28 cellular contexts compared by ENCODE assay signal in the genomic region with DNA sequence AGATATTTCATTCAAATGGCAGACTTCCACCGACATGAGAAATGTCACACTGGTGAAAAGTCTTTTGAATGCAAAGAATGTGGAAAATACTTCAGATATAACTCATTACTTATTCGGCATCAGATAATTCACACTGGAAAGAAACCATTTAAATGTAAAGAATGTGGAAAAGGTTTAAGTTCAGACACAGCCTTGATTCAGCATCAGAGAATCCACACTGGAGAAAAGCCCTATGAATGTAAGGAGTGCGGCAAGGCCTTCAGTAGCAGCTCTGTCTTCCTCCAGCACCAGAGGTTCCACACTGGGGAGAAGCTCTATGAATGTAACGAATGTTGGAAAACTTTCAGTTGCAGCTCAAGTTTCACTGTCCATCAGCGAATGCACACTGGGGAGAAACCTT. TPM values are rescaled to one million over a fixed set of nuclear protein-coding genes. Genes with fewer than 3 reads are reported as not detected.
DNase-seq lines count a peak whose midpoint lies in the region; ATAC-seq, FAIRE-seq and TF ChIP-seq lines count a peak whose summit lies in the region.
"Had no signal": no experiment of that assay in that cellular context is flagged by ENCODE, and none has a peak within 500 bp of the region (broad histone marks: within the 10 kb centered on the region; RNA-seq: fewer than 3 reads in every experiment).

No MANE protein-coding gene starts in this region.

- FAIRE-seq in GM12878 (lab: Jason Lieb, UNC) = no peak
- FAIRE-seq in D721Med (lab: Jason Lieb, UNC) = no peak
- FAIRE-seq: endometrium, GM18507, islet of Langerhans, small intestine had no signal

- intact Hi-C loops in A673 (cut with micrococcal nuclease; ENCODE audit: unreplicated experiment) = no loop called here
- intact Hi-C loops in GM12878 (cut with micrococcal nuclease; ENCODE audit: unreplicated experiment) = no loop called here

- no peak for TF ChIP-seq EP300 in GM12878 (IDR thresholded peaks at IDR 0.05; ENCODE audit: borderline replicate concordance in 1 of 2, control insufficient read depth in 1 of 2, low read depth in 2 of 2, low read length in 2 of 2)

- BruUV-seq in A673 (replicated peaks; lab: Mats Ljungman, UMichigan) (TSS peak; percentile 26), GM12878 (replicated peaks; lab: Mats Ljungman, UMichigan) (TSS peak; percentile 52)

- no peaks in the 10 kb centered on the region for H3K4me1 ChIP-seq in A673 (ENCODE audit: insufficient read depth, low read length, poor library complexity, severe bottlenecking)
- no peaks in the 10 kb centered on the region for H3K4me1 ChIP-seq in GM12878 (ENCODE audit: control insufficient read depth, insufficient read depth, low read length)
- no peaks in the 10 kb centered on the region for H3K4me1 ChIP-seq in mesendoderm (ENCODE audit: control insufficient read depth, low read depth, low read length)
- H3K4me1 ChIP-seq: BE2C, left lung had no signal

- ATAC-seq in GM12878 (no peak), HG02970 (IDR thresholded peaks at IDR 0.05; ENCODE audit: low FRiP score, unreplicated experiment) (no peak)
- ATAC-seq: left lung; naive thymus-derived CD8-positive, alpha-beta T cell; Panc1; stimulated activated naive CD8-positive, alpha-beta T cell treated with anti-CD3 and anti-CD28 coated beads, Interleukin-15, amount 100 ng/mL, for 72 hours had no signal

- no peaks in the 10 kb centered on the region for H3K79me1 ChIP-seq in mesendoderm (ENCODE audit: low read length)

- DNase-seq in A673 (ENCODE audit: low spot score) (no peak), HFFc6 (peak; percentile 15), GM12878 (ENCODE audit: low read depth, low spot score) (no peak), mesendoderm (peak; percentile 24), hippocampal formation (lab: John Stamatoyannopoulos, UW) (no peak), D721Med (ENCODE audit: insufficient read length, low spot score) (no peak), Kasumi-1 (lab: John Stamatoyannopoulos, UW) (no peak)
- DNase-seq: activated CD4-positive, CD25-positive, alpha-beta regulatory T cell; activated naive CD4-positive, alpha-beta T cell treated with Interleukin-2 at 50 U/mL for 16 hours; BE2C; central memory CD4-positive, alpha-beta T cell; DMS53; H7; left lung; naive thymus-derived CD8-positive, alpha-beta T cell; NCI-H2171; NCI-H510A treated with DMSO at 0.1 percent for 48 hours; occipital lobe; SIG-M5; small intestine; stimulated activated CD4-positive, alpha-beta T cell treated with anti-CD3 and anti-CD28 coated beads, Interleukin-1b, Interleukin-23, amount 100 ng/mL, for 48 hours; stimulated activated CD8-positive, alpha-beta memory T cell treated with anti-CD3 and anti-CD28 coated beads, Interleukin-4, amount 100 ng/mL, for 48 hours; stimulated activated naive CD8-positive, alpha-beta T cell treated with anti-CD3 and anti-CD28 coated beads, Interleukin-15, amount 100 ng/mL, for 72 hours had no signal

- no peaks in the 10 kb centered on the region for H3K36me3 ChIP-seq in A673 (ENCODE audit: insufficient read depth, low read length, poor library complexity, severe bottlenecking)
- no peaks in the 10 kb centered on the region for H3K36me3 ChIP-seq in GM12878 (ENCODE audit: control insufficient read depth in 2 of 2, insufficient read depth in 2 of 2, low read length in 1 of 2)
- no peaks in the 10 kb centered on the region for H3K36me3 ChIP-seq in mesendoderm (ENCODE audit: control insufficient read depth, insufficient read depth, low read length)
- H3K36me3 ChIP-seq: BE2C had no signal

- no peak overlapping the region for H4K5ac ChIP-seq in mesendoderm (ENCODE audit: low read length)

- no peaks in the 10 kb centered on the region for H3K9me3 ChIP-seq in A673 (ENCODE audit: low read depth, low read length, poor library complexity, severe bottlenecking)
- no peaks in the 10 kb centered on the region for H3K9me3 ChIP-seq in GM12878 (replicated peaks; ENCODE audit: control insufficient read depth, insufficient read depth, low read length)
- H3K9me3 ChIP-seq: BE2C, left lung had no signal

- no peak overlapping the region for H3K9ac ChIP-seq in GM12878 (ENCODE audit: control insufficient read depth, insufficient read depth, low read length)
- no peak overlapping the region for H3K9ac ChIP-seq in mesendoderm (ENCODE audit: low read length)

- H3K79me2 ChIP-seq in GM12878 (ENCODE audit: control insufficient read depth, insufficient read depth, low read length) (no peaks in the 10 kb centered on the region), mesendoderm (ENCODE audit: control insufficient read depth, insufficient read depth, low read length) (no peaks in the 10 kb centered on the region)

- no peak overlapping the region for H2BK5ac ChIP-seq in mesendoderm (ENCODE audit: low read length)

- H2BK120ac ChIP-seq in mesendoderm (ENCODE audit: low read depth, low read length) = no peak overlapping the region

- H3K27ac Mint-ChIP-seq in HFFc6 = peak overlapping the region; percentile 5
- H3K27ac Mint-ChIP-seq: stimulated activated naive CD8-positive, alpha-beta T cell treated with anti-CD3 and anti-CD28 coated beads, Interleukin-15, amount 100 ng/mL, for 72 hours had no signal

- no peak overlapping the region for H2AK5ac ChIP-seq in mesendoderm (ENCODE audit: low read length)

- H3K4me1 Mint-ChIP-seq in HFFc6 (ENCODE audit: low read depth) = peaks cover 19% of the 10 kb centered on the region
- H3K4me1 Mint-ChIP-seq: naive thymus-derived CD8-positive, alpha-beta T cell; stimulated activated naive CD8-positive, alpha-beta T cell treated with anti-CD3 and anti-CD28 coated beads, Interleukin-15, amount 100 ng/mL, for 72 hours had no signal

- CTCF ChIA-PET in A673 (lab: Charles Lee) = no interaction called here
- CTCF ChIA-PET in GM12878 (lab: Yijun Ruan, JAX) = no interaction called here

- no peak overlapping the region for H3K27ac ChIP-seq in A673 (ENCODE audit: low read depth, low read length, poor library complexity, severe bottlenecking)
- H3K27ac ChIP-seq in GM12878 (ENCODE audit: control insufficient read depth, insufficient read depth) = no peak overlapping the region
- H3K27ac ChIP-seq in mesendoderm (ENCODE audit: low read depth, low read length) = no peak overlapping the region
- H3K27ac ChIP-seq: left lung had no signal

- POLR2A ChIA-PET in A673 (lab: Charles Lee; ENCODE audit: low non-redundant PET) = no interaction called here
- POLR2A ChIA-PET in GM12878 (lab: Charles Lee) = no interaction called here

- no peaks in the 10 kb centered on the region for H3K9me3 Mint-ChIP-seq in HFFc6
- H3K9me3 Mint-ChIP-seq: naive thymus-derived CD8-positive, alpha-beta T cell; stimulated activated naive CD8-positive, alpha-beta T cell treated with anti-CD3 and anti-CD28 coated beads, Interleukin-15, amount 100 ng/mL, for 72 hours had no signal

- H2BK15ac ChIP-seq in mesendoderm (replicated peaks; ENCODE audit: low read depth) = no peak overlapping the region

- in situ Hi-C loops in GM12878 (cut with MboI) = no loop called here

- 82% methylated on average over 5 of the region's 5 CpGs for WGBS in GM12878 (ENCODE audit: insufficient coverage, insufficient replicate concordance, low lambda C conversion rate, missing lambda C conversion rate)
- no CpG with 5 or more reads among the region's 5 CpGs for WGBS in mesendoderm (ENCODE audit: extremely low coverage, insufficient coverage, low lambda C conversion rate)

- H3K4me2 ChIP-seq in GM12878 (ENCODE audit: control insufficient read depth, insufficient read depth) (no peak overlapping the region), mesendoderm (ENCODE audit: low read length) (no peak overlapping the region)

- no peaks in the 10 kb centered on the region for H3K36me3 Mint-ChIP-seq in HFFc6 (ENCODE audit: low read depth)

- H3K27me3 Mint-ChIP-seq in HFFc6 (ENCODE audit: insufficient read depth) = no peaks in the 10 kb centered on the region
- H3K27me3 Mint-ChIP-seq: naive thymus-derived CD8-positive, alpha-beta T cell; stimulated activated naive CD8-positive, alpha-beta T cell treated with anti-CD3 and anti-CD28 coated beads, Interleukin-15, amount 100 ng/mL, for 72 hours had no signal

- no peak for TF ChIP-seq POLR2A in GM12878 (IDR thresholded peaks at IDR 0.05; ENCODE audit: low read depth, low read length)

- no peak overlapping the region for H3K56ac ChIP-seq in mesendoderm (ENCODE audit: low read length)

- H3K4me3 ChIP-seq in A673 (ENCODE audit: low read depth, low read length, poor library complexity, severe bottlenecking) = no peak overlapping the region
- no peak overlapping the region for H3K4me3 ChIP-seq in GM12878
- no peak overlapping the region for H3K4me3 ChIP-seq in mesendoderm (ENCODE audit: low read length)
- H3K4me3 ChIP-seq: left lung had no signal

- H4K20me1 ChIP-seq in GM12878 (ENCODE audit: control insufficient read depth, insufficient read depth) = no peaks in the 10 kb centered on the region

- H3K4ac ChIP-seq in mesendoderm (ENCODE audit: low read depth, low read length) = no peak overlapping the region

- no peak overlapping the region for H4K8ac ChIP-seq in mesendoderm (ENCODE audit: low read depth, low read length)

- no peak overlapping the region for H2AFZ ChIP-seq in GM12878 (ENCODE audit: control insufficient read depth, low read depth, low read length)

- SMC1A ChIA-PET in GM12878 (lab: Charles Lee; ENCODE audit: uncharacterized antibody, unreplicated experiment) = no interaction called here

- H3K23ac ChIP-seq in mesendoderm (ENCODE audit: low read length) = no peak overlapping the region

- H3K27me3 ChIP-seq in A673 (replicated peaks; ENCODE audit: insufficient read depth, low read depth, low read length, poor library complexity) (no peaks in the 10 kb centered on the region), GM12878 (replicated peaks in 1 of 2; ENCODE audit: control insufficient read depth in 2 of 2, insufficient read depth in 2 of 2, low read length in 1 of 2) (no peaks in the 10 kb centered on the region), mesendoderm (ENCODE audit: insufficient read depth, low read length, poor library complexity) (no peaks in the 10 kb centered on the region)
- H3K27me3 ChIP-seq: BE2C, left lung had no signal

- RAD21 ChIA-PET in GM12878 (lab: Charles Lee; ENCODE audit: unreplicated experiment) = no interaction called here

- no peak for TF ChIP-seq RAD21 in GM12878 (IDR thresholded peaks at IDR 0.05; ENCODE audit: insufficient read depth, low read depth, low read length)

- no peak overlapping the region for H3K4me3 Mint-ChIP-seq in HFFc6
- H3K4me3 Mint-ChIP-seq: naive thymus-derived CD8-positive, alpha-beta T cell; stimulated activated naive CD8-positive, alpha-beta T cell treated with anti-CD3 and anti-CD28 coated beads, Interleukin-15, amount 100 ng/mL, for 72 hours had no signal

- TF ChIP-seq CTCF in A673 (conservative IDR thresholded peaks at IDR 0.05; ENCODE audit: low read depth, low read length) (no peak), HFFc6 (IDR thresholded peaks at IDR 0.05) (no peak), GM12878 (IDR thresholded peaks at IDR 0.05 in 2 of 3, conservative IDR thresholded peaks at IDR 0.05 in 1 of 3; ENCODE audit: control insufficient read depth in 2 of 3, extremely low read depth in 1 of 3, insufficient read depth in 1 of 3, low read depth in 3 of 3, low read length in 3 of 3) (no peak), D721Med (IDR thresholded peaks at IDR 0.05; ENCODE audit: insufficient read depth, missing control alignments) (no peak)

- H3K18ac ChIP-seq in mesendoderm (ENCODE audit: low read length) = no peak overlapping the region

RNA-seq across cellular contexts. Expression of gene ZNF621, which starts 8.6 kb away (rescaled TPM):
- total RNA-seq in A673 (2021) (9.9 and 11.6 TPM in 2 replicates), GM12878 (2014; rRNA removed) (11.4 and 12.1 TPM in 2 replicates), GM12878 (2014; rRNA removed; fragmentation: Illumina TruSeq; extraction: Trizol) (12.4 and 12.8 TPM in 2 replicates), GM12878 (2021) (14.2 and 16.4 TPM in 2 replicates)
- 10 to 100 TPM; 18.1 to 21.3 (median 20.5) TPM for total RNA-seq in HFFc6 (2021; fragmentation: NEBNext Ultra II Directional; extraction: Animal tissue kit (Norgen Biotek cat#: 25700))
- total RNA-seq in GM12878 (2013; cell fraction: nucleolus; rRNA removed) = 59.9 and 60.4 TPM in 2 replicates
- polyA plus RNA-seq in GM12878 (2011; ENCODE audit: low read depth) = 6.1 TPM
- polyA plus RNA-seq in GM12878 (2011; rRNA removed) (26.3 and 31.5 TPM in 2 replicates), GM12878 (2014; fragmentation: Illumina TruSeq; extraction: Trizol) (18.7 and 26.2 TPM in 2 replicates), GM12878 (2014; fragmentation: Nextera tagmentation; extraction: Ambion mirVana) (1 to 10 TPM; 2.9 to 4.3 TPM), GM12878 (2014; rRNA removed) (11.2 and 13.4 TPM in 2 replicates), GM12878 (2016; fragmentation: Nextera tagmentation; extraction: Ambion mirVana) (1 to 10 TPM; 5.8 to 7.8 TPM)
- 16.1 and 19.8 TPM in 2 replicates for polyA plus RNA-seq in GM12878 (2011; cell fraction: cytosol; rRNA removed)
- 21.0 and 22.6 TPM in 2 replicates for polyA plus RNA-seq in GM12878 (2011; cell fraction: nucleus; rRNA removed)
- 10.3 and 10.5 TPM in 2 replicates for polyA plus RNA-seq in GM12878 (2012)
- polyA minus RNA-seq in GM12878 (2011; rRNA and poly(A)+ RNA removed) = 23.2 and 27.9 TPM in 2 replicates
- 6.9 and 9.1 TPM in 2 replicates for polyA minus RNA-seq in GM12878 (2011; cell fraction: cytosol; rRNA and poly(A)+ RNA removed)
- polyA minus RNA-seq in GM12878 (2011; cell fraction: nucleus; rRNA and poly(A)+ RNA removed) = 9.3 and 15.4 TPM in 2 replicates
- polyA plus RNA-seq in mesendoderm (2013, experiment 1 of 2) = 13.5 TPM
- 13.7 TPM for polyA plus RNA-seq in mesendoderm (2013, experiment 2 of 2)

RNA-seq across cellular contexts. Expression of gene ZNF620, which starts 10.4 kb away (rescaled TPM):
- total RNA-seq in A673 (2021) = 6.0 and 7.9 TPM in 2 replicates
- 1 to 10 TPM in 1 of 6 experiments, under 1 TPM in 5; 0.54 to 1.2 (median 0.69) TPM for total RNA-seq in HFFc6 (2021; fragmentation: NEBNext Ultra II Directional; extraction: Animal tissue kit (Norgen Biotek cat#: 25700))
- total RNA-seq in GM12878 (2013; cell fraction: nucleolus; rRNA removed) = 7.1 and 8.1 TPM in 2 replicates
- 1.7 and 2.6 TPM in 2 replicates for total RNA-seq in GM12878 (2014; rRNA removed)
- total RNA-seq in GM12878 (2014; rRNA removed; fragmentation: Illumina TruSeq; extraction: Trizol) = 4.3 TPM in 2 replicates
- total RNA-seq in GM12878 (2021) = 2.9 and 3.4 TPM in 2 replicates
- polyA plus RNA-seq in GM12878 (2011; ENCODE audit: low read depth) = 1.3 TPM
- polyA plus RNA-seq in GM12878 (2011; rRNA removed) = 1.3 and 1.7 TPM in 2 replicates
- polyA plus RNA-seq in GM12878 (2011; cell fraction: cytosol; rRNA removed) = 0.88 and 1.5 TPM in 2 replicates
- polyA plus RNA-seq in GM12878 (2011; cell fraction: nucleus; rRNA removed) = 1.0 and 1.5 TPM in 2 replicates
- 0.94 and 1.1 TPM in 2 replicates for polyA plus RNA-seq in GM12878 (2012)
- 2.1 and 3.5 TPM in 2 replicates for polyA plus RNA-seq in GM12878 (2014; fragmentation: Illumina TruSeq; extraction: Trizol)
- polyA plus RNA-seq in GM12878 (2014; fragmentation: Nextera tagmentation; extraction: Ambion mirVana) = 1 to 10 TPM; 1.3 to 1.7 TPM
- 2.4 and 3.2 TPM in 2 replicates for polyA plus RNA-seq in GM12878 (2014; rRNA removed)
- 1 to 10 TPM; 2.4 to 3.8 TPM for polyA plus RNA-seq in GM12878 (2016; fragmentation: Nextera tagmentation; extraction: Ambion mirVana)
- polyA minus RNA-seq in GM12878 (2011; rRNA and poly(A)+ RNA removed) = 1.8 and 2.1 TPM in 2 replicates
- polyA minus RNA-seq in GM12878 (2011; cell fraction: cytosol; rRNA and poly(A)+ RNA removed) = 0.80 and 2.0 TPM in 2 replicates
- 0.48 and 0.77 TPM in 2 replicates for polyA minus RNA-seq in GM12878 (2011; cell fraction: nucleus; rRNA and poly(A)+ RNA removed)
- polyA plus RNA-seq in mesendoderm (2013, experiment 1 of 2) = 8.6 TPM
- polyA plus RNA-seq in mesendoderm (2013, experiment 2 of 2) = 8.9 TPM

RNA-seq across cellular contexts. Expression of gene ZNF619, which starts 39.3 kb away (rescaled TPM):
- total RNA-seq in A673 (2021) = 3.3 and 4.3 TPM in 2 replicates
- total RNA-seq in HFFc6 (2021; fragmentation: NEBNext Ultra II Directional; extraction: Animal tissue kit (Norgen Biotek cat#: 25700)) = 1 to 10 TPM; 3.2 to 5.1 (median 4.7) TPM
- 21.4 and 24.7 TPM in 2 replicates for total RNA-seq in GM12878 (2013; cell fraction: nucleolus; rRNA removed)
- total RNA-seq in GM12878 (2014; rRNA removed) = 3.7 and 4.2 TPM in 2 replicates
- total RNA-seq in GM12878 (2014; rRNA removed; fragmentation: Illumina TruSeq; extraction: Trizol) = 3.8 and 4.1 TPM in 2 replicates
- total RNA-seq in GM12878 (2021) = 5.9 and 7.5 TPM in 2 replicates
- 1.7 TPM for polyA plus RNA-seq in GM12878 (2011; ENCODE audit: low read depth)
- polyA plus RNA-seq in GM12878 (2011; rRNA removed) = 5.3 and 5.4 TPM in 2 replicates
- 3.3 and 4.0 TPM in 2 replicates for polyA plus RNA-seq in GM12878 (2011; cell fraction: cytosol; rRNA removed)
- polyA plus RNA-seq in GM12878 (2011; cell fraction: nucleus; rRNA removed) = 3.2 and 4.6 TPM in 2 replicates
- polyA plus RNA-seq in GM12878 (2012) = 1.6 and 2.2 TPM in 2 replicates
- 3.9 and 4.8 TPM in 2 replicates for polyA plus RNA-seq in GM12878 (2014; fragmentation: Illumina TruSeq; extraction: Trizol)
- under 1 TPM; 0.42 to 0.89 TPM for polyA plus RNA-seq in GM12878 (2014; fragmentation: Nextera tagmentation; extraction: Ambion mirVana)
- polyA plus RNA-seq in GM12878 (2014; rRNA removed) = 3.7 TPM in 2 replicates
- polyA plus RNA-seq in GM12878 (2016; fragmentation: Nextera tagmentation; extraction: Ambion mirVana) = 1 to 10 TPM; 2.6 to 2.7 TPM
- polyA minus RNA-seq in GM12878 (2011; rRNA and poly(A)+ RNA removed) = 9.1 and 11.4 TPM in 2 replicates
- 2.0 and 2.4 TPM in 2 replicates for polyA minus RNA-seq in GM12878 (2011; cell fraction: cytosol; rRNA and poly(A)+ RNA removed)
- polyA minus RNA-seq in GM12878 (2011; cell fraction: nucleus; rRNA and poly(A)+ RNA removed) = 3.4 and 5.5 TPM in 2 replicates
- polyA plus RNA-seq in mesendoderm (2013, experiment 1 of 2) = 4.5 TPM
- 4.0 TPM for polyA plus RNA-seq in mesendoderm (2013, experiment 2 of 2)

RNA-seq across cellular contexts. Expression of gene RPL14, which starts 59.1 kb away (rescaled TPM):
- total RNA-seq in A673 (2021) = 980 and 1,046 TPM in 2 replicates
- total RNA-seq in HFFc6 (2021; fragmentation: NEBNext Ultra II Directional; extraction: Animal tissue kit (Norgen Biotek cat#: 25700)) = 1,000 to 10,000 TPM; 1,695 to 2,062 (median 1,834) TPM
- total RNA-seq in GM12878 (2013; cell fraction: nucleolus; rRNA removed) = 117 and 124 TPM in 2 replicates
- 586 and 696 TPM in 2 replicates for total RNA-seq in GM12878 (2014; rRNA removed)
- 1,267 and 1,271 TPM in 2 replicates for total RNA-seq in GM12878 (2014; rRNA removed; fragmentation: Illumina TruSeq; extraction: Trizol)
- 3,008 and 3,127 TPM in 2 replicates for total RNA-seq in GM12878 (2021)
- polyA plus RNA-seq in GM12878 (2011; ENCODE audit: low read depth) = 1,015 TPM
- polyA plus RNA-seq in GM12878 (2011; rRNA removed) = 530 and 533 TPM in 2 replicates
- 370 and 403 TPM in 2 replicates for polyA plus RNA-seq in GM12878 (2011; cell fraction: cytosol; rRNA removed)
- 174 and 184 TPM in 2 replicates for polyA plus RNA-seq in GM12878 (2011; cell fraction: nucleus; rRNA removed)
- polyA plus RNA-seq in GM12878 (2012) = 1,938 and 2,288 TPM in 2 replicates
- polyA plus RNA-seq in GM12878 (2014; fragmentation: Illumina TruSeq; extraction: Trizol) = 1,545 and 1,707 TPM in 2 replicates
- polyA plus RNA-seq in GM12878 (2014; fragmentation: Nextera tagmentation; extraction: Ambion mirVana) = 1,000 to 10,000 TPM; 1,643 to 2,149 TPM
- 927 and 1,005 TPM in 2 replicates for polyA plus RNA-seq in GM12878 (2014; rRNA removed)
- polyA plus RNA-seq in GM12878 (2016; fragmentation: Nextera tagmentation; extraction: Ambion mirVana) = 100 to 1,000 TPM; 806 to 849 TPM
- 216 and 280 TPM in 2 replicates for polyA minus RNA-seq in GM12878 (2011; rRNA and poly(A)+ RNA removed)
- 447 and 470 TPM in 2 replicates for polyA minus RNA-seq in GM12878 (2011; cell fraction: cytosol; rRNA and poly(A)+ RNA removed)
- 71.4 and 87.4 TPM in 2 replicates for polyA minus RNA-seq in GM12878 (2011; cell fraction: nucleus; rRNA and poly(A)+ RNA removed)
- 1,878 TPM for polyA plus RNA-seq in mesendoderm (2013, experiment 1 of 2)
- 1,871 TPM for polyA plus RNA-seq in mesendoderm (2013, experiment 2 of 2)

Comparison
In these comparisons a context has a peak if more than half of its experiments do, and no peak if none do; other contexts are left out.
1. DNase-seq: peak in HFFc6 (single experiment) and mesendoderm (single experiment); none in A673 (single experiment), GM12878 (single experiment), hippocampal formation (0 of 2), D721Med (single experiment) and Kasumi-1 (0 of 2).